ENCODE assay signal across 13 cellular contexts in genomic region chr14:55303646-55304277, GRCh38. TPM values are rescaled to one million over a fixed set of nuclear protein-coding genes. Genes with fewer than 3 reads are reported as not detected.
A peak's percentile ranks its signal among the peaks of the same experiment; 100 is the strongest.
DNase-seq lines count a peak whose midpoint lies in the region; ATAC-seq, FAIRE-seq and TF ChIP-seq lines count a peak whose summit lies in the region.
"Had no signal": no experiment of that assay in that cellular context is flagged by ENCODE, and none has a peak within 500 bp of the region (broad histone marks: within the 10 kb centered on the region; RNA-seq: fewer than 3 reads in every experiment).

No MANE protein-coding gene starts in this region.

- CTCF ChIA-PET in mammary epithelial cell (lab: Charles Lee; ENCODE audit: low non-redundant PET) = interaction anchor here (0.5 kb wide), 1 partner anchor 142 kb away, joined by 3 read pairs; no protein-coding TSS in a partner anchor

- H3K4me3 Mint-ChIP-seq in type B pancreatic cell = no peak overlapping the region
- H3K4me3 Mint-ChIP-seq in naive thymus-derived CD8-positive, alpha-beta T cell = no peak overlapping the region
- H3K4me3 Mint-ChIP-seq: neural crest cell had no signal

- H3K36me3 ChIP-seq in mammary epithelial cell (ENCODE audit: insufficient read depth, low read length) (no peaks in the 10 kb centered on the region), breast epithelium (no peaks in the 10 kb centered on the region)
- H3K36me3 ChIP-seq: BE2C, brain microvascular endothelial cell had no signal

- peaks cover 27% of the 10 kb centered on the region for H3K4me1 ChIP-seq in mammary epithelial cell (ENCODE audit: insufficient read depth, low read length)
- H3K4me1 ChIP-seq in breast epithelium = peaks cover 0 to 4% of the 10 kb centered on the region in 2 donors

- H2AFZ ChIP-seq in mammary epithelial cell (ENCODE audit: low read depth, low read length) = no peak overlapping the region

- no TSS peak for BruUV-seq in mammary epithelial cell (replicated peaks; lab: Mats Ljungman, UMichigan)

- FAIRE-seq in HTR-8/SVneo (lab: Jason Lieb, UNC) = peak; percentile 64

- 81% methylated on average over 2 of the region's 2 CpGs for WGBS in mammary epithelial cell (ENCODE audit: low coverage, missing lambda C conversion rate)

- H3K9me3 ChIP-seq in mammary epithelial cell (replicated peaks; ENCODE audit: insufficient read depth, low read length) (no peaks in the 10 kb centered on the region), breast epithelium (no peaks in the 10 kb centered on the region)
- H3K9me3 ChIP-seq: BE2C had no signal

- H3K27me3 Mint-ChIP-seq in type B pancreatic cell = no peaks in the 10 kb centered on the region
- no peaks in the 10 kb centered on the region for H3K27me3 Mint-ChIP-seq in naive thymus-derived CD8-positive, alpha-beta T cell

- no peak overlapping the region for H3K4me3 ChIP-seq in mammary epithelial cell (replicated peaks in 1 of 3; ENCODE audit: insufficient read depth in 1 of 3, low read depth in 2 of 3, low read length in 3 of 3)
- no peak overlapping the region for H3K4me3 ChIP-seq in breast epithelium
- no peak overlapping the region for H3K4me3 ChIP-seq in epithelial cell of esophagus (ENCODE audit: low read length)

- no peaks in the 10 kb centered on the region for H3K9me3 Mint-ChIP-seq in type B pancreatic cell
- no peaks in the 10 kb centered on the region for H3K9me3 Mint-ChIP-seq in naive thymus-derived CD8-positive, alpha-beta T cell
- H3K9me3 Mint-ChIP-seq: neural crest cell had no signal

- no peaks in the 10 kb centered on the region for H4K20me1 ChIP-seq in mammary epithelial cell (ENCODE audit: insufficient read depth, low read length)

- no peaks in the 10 kb centered on the region for H3K27me3 ChIP-seq in mammary epithelial cell (ENCODE audit: insufficient read depth, low read length)
- H3K27me3 ChIP-seq in breast epithelium = no peaks in the 10 kb centered on the region
- H3K27me3 ChIP-seq: BE2C, brain microvascular endothelial cell had no signal

- in situ Hi-C loops in mammary epithelial cell (cut with MboI; ENCODE audit: low sequenced_read_pairs in 2 of 2) = no loop called here

- no peak overlapping the region for H3K9ac ChIP-seq in mammary epithelial cell (ENCODE audit: insufficient read depth, low read length)

- H3K27ac ChIP-seq in mammary epithelial cell (ENCODE audit: insufficient read depth, low read depth, low read length) = peak overlapping the region; percentile 44
- no peak overlapping the region for H3K27ac ChIP-seq in breast epithelium
- H3K27ac ChIP-seq: brain microvascular endothelial cell had no signal

- H3K4me2 ChIP-seq in mammary epithelial cell (ENCODE audit: insufficient read depth, low read depth, low read length) = peak overlapping the region; percentile 21

- ATAC-seq in naive thymus-derived CD8-positive, alpha-beta T cell = no peak

- peaks cover 88% of the 10 kb centered on the region for H3K79me2 ChIP-seq in mammary epithelial cell (ENCODE audit: insufficient read depth, low read length)

- intact Hi-C loops in mammary epithelial cell (cut with micrococcal nuclease) = loop anchor here (1.0 kb wide), 1 partner anchor 32 kb away; the partner anchor contains the start of gene FBXO34
- intact Hi-C loops in breast epithelium (cut with DNase I; ENCODE audit: low total_unique reads) = no loop called here

- no peak for TF ChIP-seq POLR2A in breast epithelium (IDR thresholded peaks at IDR 0.05)

- POLR2A ChIA-PET in naive thymus-derived CD8-positive, alpha-beta T cell (lab: Charles Lee) = interaction anchor here (0.5 to 0.6 kb wide), 2 partner anchors 71 to 816 kb away, joined by 3 read pairs; no protein-coding TSS in a partner anchor

- peak; percentile 14 for DNase-seq in mammary epithelial cell
- no peak for DNase-seq in breast epithelium (ENCODE audit: low spot score in 2 of 2)
- no peak for DNase-seq in HTR-8/SVneo (ENCODE audit: insufficient read length, low spot score)
- DNase-seq in epithelial cell of esophagus (ENCODE audit: low read depth) = peak; percentile 43
- DNase-seq in type B pancreatic cell (ENCODE audit: extremely low spot score, unreplicated experiment) = no peak
- no peak for DNase-seq in naive thymus-derived CD8-positive, alpha-beta T cell
- DNase-seq in stimulated activated CD8-positive, alpha-beta memory T cell treated with anti-CD3 and anti-CD28 coated beads, Interleukin-4, amount 100 ng/mL, for 48 hours = no peak
- DNase-seq in central memory CD4-positive, alpha-beta T cell = no peak
- DNase-seq: activated CD4-positive, alpha-beta T cell treated with anti-CD3 and anti-CD28 coated beads, Interleukin-2, amount 50 U/mL, for 4 hours; BE2C; brain microvascular endothelial cell; hippocampal formation had no signal

- H3K4me1 Mint-ChIP-seq in type B pancreatic cell (ENCODE audit: unreplicated experiment) = peaks cover 37% of the 10 kb centered on the region
- peaks cover 19 to 59% (median 38%) of the 10 kb centered on the region in 4 donors for H3K4me1 Mint-ChIP-seq in naive thymus-derived CD8-positive, alpha-beta T cell

- TF ChIP-seq CTCF in mammary epithelial cell (conservative IDR thresholded peaks at IDR 0.05 in 1 of 2, IDR thresholded peaks at IDR 0.05 in 1 of 2; ENCODE audit: extremely low read depth in 1 of 2, insufficient read depth in 1 of 2, low read depth in 1 of 2, low read length in 2 of 2) = no peak
- TF ChIP-seq CTCF in breast epithelium (IDR thresholded peaks at IDR 0.05) = no peak
- no peak for TF ChIP-seq CTCF in epithelial cell of esophagus (IDR thresholded peaks at IDR 0.05; ENCODE audit: insufficient read depth, low read depth, low read length, missing control alignments)
- no peak for TF ChIP-seq CTCF in type B pancreatic cell (conservative IDR thresholded peaks at IDR 0.05)

- H3K36me3 Mint-ChIP-seq in type B pancreatic cell = peaks cover 8% of the 10 kb centered on the region
- peaks cover 0 to 10% (median 9%) of the 10 kb centered on the region in 3 donors for H3K36me3 Mint-ChIP-seq in naive thymus-derived CD8-positive, alpha-beta T cell

- dilution Hi-C loops in mammary epithelial cell (cut with HindIII; ENCODE audit: low sequenced_read_pairs) = no loop called here

- H3K27ac Mint-ChIP-seq in type B pancreatic cell = peak overlapping the region; percentile 33
- H3K27ac Mint-ChIP-seq in naive thymus-derived CD8-positive, alpha-beta T cell = peak overlapping the region in 1 of 10 donors; percentile 37

RNA-seq across cellular contexts. Expression of gene FBXO34, which starts 32.5 kb away (rescaled TPM):
- total RNA-seq in mammary epithelial cell (10 to 100 TPM; 16.1 to 30.8 TPM), breast epithelium (10 to 100 TPM; 31.8 to 56.5 (median 34.7) TPM), type B pancreatic cell (ENCODE audit: low replicate concordance) (25.2 and 37.2 TPM in 2 replicates)
- 12.2 TPM for polyA plus RNA-seq in mammary epithelial cell
- polyA minus RNA-seq in mammary epithelial cell = 29.4 TPM
- 10 to 100 TPM; 24.4 to 25.5 TPM for total RNA-seq in naive thymus-derived CD8-positive, alpha-beta T cell
- 10 to 100 TPM; 16.8 to 23.1 (median 17.8) TPM for polyA plus RNA-seq in naive thymus-derived CD8-positive, alpha-beta T cell

Comparison
In these comparisons a context has a peak if more than half of its experiments do, and no peak if none do; other contexts are left out.
1. DNase-seq: peak in mammary epithelial cell (single experiment) and epithelial cell of esophagus (single experiment); none in breast epithelium (0 of 2), HTR-8/SVneo (single experiment), type B pancreatic cell (single experiment), naive thymus-derived CD8-positive, alpha-beta T cell (0 of 10), stimulated activated CD8-positive, alpha-beta memory T cell treated with anti-CD3 and anti-CD28 coated beads, Interleukin-4, amount 100 ng/mL, for 48 hours (single experiment) and central memory CD4-positive, alpha-beta T cell (single experiment).